Comparison of ENCODE assay signal across 13 cellular contexts in the genomic region with DNA sequence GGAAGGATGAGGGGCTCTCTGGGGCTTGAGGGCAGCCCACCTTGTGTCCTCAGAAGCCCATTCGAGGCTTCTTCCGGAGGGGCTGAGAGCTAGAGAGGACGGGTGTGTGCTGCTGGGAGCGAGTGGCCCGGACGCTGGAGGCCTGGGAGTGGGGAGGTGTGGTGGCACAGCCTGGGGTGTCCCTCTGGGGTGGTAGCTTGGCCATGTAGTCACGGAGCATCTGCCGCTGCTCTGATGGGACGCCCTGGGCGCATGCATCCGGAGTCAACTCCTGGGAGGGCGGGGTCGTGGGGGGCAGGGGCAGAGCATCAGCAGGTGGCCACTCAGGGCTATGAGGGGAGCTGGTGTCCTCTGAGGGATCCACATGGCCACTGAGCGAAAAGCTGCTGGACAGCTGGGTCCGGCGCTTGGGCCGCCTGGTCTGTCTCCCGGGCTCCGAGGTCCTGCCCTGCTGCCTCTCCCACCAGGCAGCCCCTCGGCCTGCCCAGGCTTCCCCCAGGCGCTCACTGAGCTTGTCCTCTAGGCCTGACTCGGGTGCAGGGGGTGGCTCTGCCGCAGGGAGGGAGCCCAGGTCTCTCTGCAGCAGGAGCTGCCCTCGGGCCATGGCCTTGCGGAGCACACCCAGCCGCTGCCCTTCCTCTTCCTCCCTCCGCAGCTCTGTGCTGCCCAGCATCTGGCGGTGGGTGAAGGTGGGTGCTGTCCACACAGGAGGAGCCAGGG. TPM values are rescaled to one million over a fixed set of nuclear protein-coding genes. Genes with fewer than 3 reads are reported as not detected.
DNase-seq lines count a peak whose midpoint lies in the region; TF ChIP-seq lines count a peak whose summit lies in the region.
"Had no signal": no experiment of that assay in that cellular context is flagged by ENCODE, and none has a peak within 500 bp of the region (broad histone marks: within the 10 kb centered on the region; RNA-seq: fewer than 3 reads in every experiment).

No MANE protein-coding gene starts in this region.

- peak overlapping the region in 5 of 7 donors; percentile 10 to 97 (median 69) for H3K27ac Mint-ChIP-seq in CD14-positive monocyte

- peak overlapping the region; percentile 95 for H3K27ac ChIP-seq in RWPE1
- peak overlapping the region in 5 of 8 donors; percentile 38 to 84 (median 75) for H3K27ac ChIP-seq in spleen

- H3K4me1 ChIP-seq in spleen: peaks cover 22 to 94% (median 60%) of the 10 kb centered on the region in 6 donors

- 84 to 92% (median 85%) methylated on average over 16 to 28 of the region's 28 CpGs for WGBS in spleen, 5 donors

- H3K27me3 Mint-ChIP-seq in CD14-positive monocyte (ENCODE audit: low read depth in 3 of 3): peaks cover 1 to 5% (median 2%) of the 10 kb centered on the region in 3 donors
- H3K27me3 Mint-ChIP-seq: CD8-positive, alpha-beta memory T cell; IgD-negative memory B cell had no signal

- H3K27me3 ChIP-seq in spleen (replicated peaks in 1 of 7): no peaks in the 10 kb centered on the region
- H3K27me3 ChIP-seq: Peyer's patch had no signal

- CTCF ChIA-PET in RWPE1 (lab: Yijun Ruan, JAX): interaction anchor here (0.7 to 4.4 kb wide), 6 partner anchors 8 to 443 kb away, joined by 3 to 37 read pairs (median 4); partner anchors contain the start of genes MBTPS1 and TAF1C

- H3K36me3 Mint-ChIP-seq in CD14-positive monocyte: peaks cover 56 to 70% of the 10 kb centered on the region in 2 donors

- H3K36me3 ChIP-seq in spleen: peaks cover 0 to 71% (median 56%) of the 10 kb centered on the region in 6 donors

- POLR2A ChIA-PET in RWPE1 (lab: Yijun Ruan, JAX; ENCODE audit: low non-redundant PET): interaction anchor here (0.6 kb wide), 2 partner anchors 34 to 37 kb away, joined by 3 read pairs; partner anchors contain the start of genes DNAAF1 and HSDL1

- TF ChIP-seq POLR2A in spleen (IDR thresholded peaks at IDR 0.05): no peak

- no peaks in the 10 kb centered on the region for H3K9me3 Mint-ChIP-seq in CD14-positive monocyte
- H3K9me3 Mint-ChIP-seq: CD8-positive, alpha-beta memory T cell; IgD-negative memory B cell had no signal

- no peaks in the 10 kb centered on the region for H3K9me3 ChIP-seq in spleen
- H3K9me3 ChIP-seq: Peyer's patch had no signal

- H3K4me1 Mint-ChIP-seq in CD14-positive monocyte: peaks cover 27% of the 10 kb centered on the region

- H3K4me3 ChIP-seq in spleen: no peak overlapping the region
- H3K4me3 ChIP-seq: Peyer's patch had no signal

- no peak overlapping the region for H3K4me3 Mint-ChIP-seq in CD14-positive monocyte
- H3K4me3 Mint-ChIP-seq: CD8-positive, alpha-beta memory T cell had no signal

- DNase-seq in CD14-positive monocyte (ENCODE audit: low spot score) (no peak), RWPE1 (ENCODE audit: low spot score) (no peak), spleen (peak; percentile 80), NCI-H1092 (lab: John Stamatoyannopoulos, UW) (no peak), DMS153 treated with DMSO at 0.1 percent for 48 hours (lab: John Stamatoyannopoulos, UW; ENCODE audit: unreplicated experiment) (no peak)
- DNase-seq: CD8-positive, alpha-beta memory T cell; GF-D8; NCI-H1436 treated with DMSO at 0.1 percent for 48 hours; NCI-H2081; Peyer's patch; SIG-M5 had no signal

- intact Hi-C loops in CD14-positive monocyte (cut with micrococcal nuclease) (no loop called here), spleen (cut with DNase I; ENCODE audit: low total_unique reads) (loop anchor here (10.0 kb wide), 2 partner anchors 94 to 224 kb away; partner anchors contain the start of gene OSGIN1)

- TF ChIP-seq CTCF in CD14-positive monocyte (IDR thresholded peaks at IDR 0.05) (no peak), RWPE1 (conservative IDR thresholded peaks at IDR 0.05; ENCODE audit: low read depth) (no peak), spleen (IDR thresholded peaks at IDR 0.05 in 8 of 11, conservative IDR thresholded peaks at IDR 0.05 in 3 of 11) (no peak)

RNA-seq across cellular contexts. Expression of gene TAF1C, which starts 7.8 kb away (rescaled TPM):
- polyA plus RNA-seq in CD14-positive monocyte: 1 to 10 TPM; 4.0 to 4.5 TPM
- total RNA-seq in spleen: 100 to 1,000 TPM in 2 of 7 donors, 10 to 100 TPM in 5; 60.3 to 133 (median 76.6) TPM
- polyA plus RNA-seq in spleen: 100 to 1,000 TPM in 1 of 3 donors, 10 to 100 TPM in 2; 31.4 to 125 (median 70.6) TPM

RNA-seq across cellular contexts. Expression of gene ADAD2, which starts 11.9 kb away (rescaled TPM):
- polyA plus RNA-seq in CD14-positive monocyte (not detected), spleen (10 to 100 TPM in 2 of 3 donors, 1 to 10 TPM in 1; 2.5 to 86.5 (median 25.9) TPM)
- 10 to 100 TPM in 1 of 7 donors, 1 to 10 TPM in 6; 2.8 to 24.1 (median 6.4) TPM for total RNA-seq in spleen
- polyA plus RNA-seq: BJ; CD8-positive, alpha-beta memory T cell; IgD-negative memory B cell had no signal

RNA-seq across cellular contexts. Expression of gene DNAAF1, which starts 33.9 kb away (rescaled TPM):
- polyA plus RNA-seq in CD14-positive monocyte (under 1 TPM in 1 of 2 donors, not detected in 1; 0.23 TPM), spleen (1 to 10 TPM; 1.3 to 4.3 (median 2.0) TPM)
- total RNA-seq in spleen: 1 to 10 TPM in 2 of 7 donors, under 1 TPM in 4, not detected in 1; 0.20 to 2.0 (median 0.79) TPM
- total RNA-seq: Peyer's patch had no signal
- polyA plus RNA-seq: BJ, IgD-negative memory B cell had no signal

RNA-seq across cellular contexts. Expression of gene HSDL1, which starts 34.1 kb away (rescaled TPM):
- polyA plus RNA-seq in CD14-positive monocyte: 1 to 10 TPM; 7.3 to 8.0 TPM
- total RNA-seq in spleen: 10 to 100 TPM; 18.3 to 29.0 (median 23.4) TPM
- 10 to 100 TPM; 10.1 to 15.7 (median 14.0) TPM for polyA plus RNA-seq in spleen

Comparison
In these comparisons a context has a peak if more than half of its experiments do, and no peak if none do; other contexts are left out.
1. RNA of gene TAF1C, which starts 7.8 kb away (polyA plus RNA-seq): 31.4 to 125 TPM in spleen; 4.0 to 4.5 TPM in CD14-positive monocyte; every median in the first group is over 4 times any median in the second.